Comparison of ENCODE assay signal across 18 cellular contexts in the genomic region with DNA sequence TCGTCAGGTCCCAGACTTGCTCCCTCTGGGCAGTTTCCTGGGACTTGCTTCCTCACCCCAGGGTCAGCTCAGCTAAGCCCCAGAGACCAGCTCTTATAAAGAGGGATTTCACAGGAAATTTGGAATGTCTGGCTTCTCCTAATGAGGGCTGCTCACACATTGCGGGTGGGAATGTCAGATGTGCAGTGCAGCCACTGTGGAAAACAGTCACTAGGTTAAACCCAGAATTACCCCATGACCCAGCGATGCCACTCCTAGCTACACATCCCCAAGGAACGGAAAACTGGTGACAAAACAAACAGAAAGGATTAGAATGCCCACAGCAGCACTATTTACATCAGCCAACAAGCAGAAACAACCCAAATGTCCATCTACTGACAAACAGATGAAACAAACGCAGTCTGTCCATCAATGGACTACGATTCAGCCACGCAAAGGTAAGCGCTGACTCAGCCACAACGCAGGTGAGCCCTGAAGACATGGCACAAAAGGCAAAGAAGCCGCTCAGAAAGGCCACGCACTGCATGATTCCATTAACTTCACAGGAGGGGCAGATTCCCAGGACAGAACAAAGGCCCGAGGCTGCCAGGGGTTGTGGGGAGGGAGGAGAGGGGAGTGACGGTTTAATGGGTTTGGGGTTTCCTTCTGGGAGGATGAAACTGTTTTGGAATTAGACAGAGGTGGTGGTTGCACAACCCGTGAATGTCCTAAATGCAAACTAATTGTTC.
DNase-seq lines count a peak whose midpoint lies in the region; ATAC-seq, FAIRE-seq and TF ChIP-seq lines count a peak whose summit lies in the region.
"Had no signal": no experiment of that assay in that cellular context is flagged by ENCODE, and none has a peak within 500 bp of the region (broad histone marks: within the 10 kb centered on the region; RNA-seq: fewer than 3 reads in every experiment).

No MANE protein-coding gene starts in this region.

- H3K36me3 ChIP-seq in right atrium auricular region (no peaks in the 10 kb centered on the region), bronchial epithelial cell (ENCODE audit: control insufficient read depth, insufficient read depth, low read length) (peaks cover 2% of the 10 kb centered on the region), vagina (no peaks in the 10 kb centered on the region)
- H3K36me3 ChIP-seq: brain microvascular endothelial cell had no signal

- ATAC-seq in left ventricle myocardium superior (no peak), GM21717 (IDR thresholded peaks at IDR 0.05; ENCODE audit: unreplicated experiment) (no peak)
- ATAC-seq: foreskin keratinocyte had no signal

- FAIRE-seq in bronchial epithelial cell (lab: Jason Lieb, UNC) (peak; percentile 76), RCC 7860 (lab: Jason Lieb, UNC) (no peak)
- FAIRE-seq: G401.6 had no signal

- no peaks in the 10 kb centered on the region for H3K9me3 ChIP-seq in right atrium auricular region
- no peaks in the 10 kb centered on the region for H3K9me3 ChIP-seq in vagina
- H3K9me3 ChIP-seq: Caco-2 had no signal

- H3K36me3 Mint-ChIP-seq in nephron progenitor cell (ENCODE audit: low read depth), result peaks cover 6% of the 10 kb centered on the region

- peak overlapping the region; percentile 58 for H3K4me3 Mint-ChIP-seq in nephron progenitor cell
- H3K4me3 Mint-ChIP-seq: activated naive CD4-positive, alpha-beta T cell treated with anti-CD3 and anti-CD28 coated beads for 36 hours had no signal

- H3K4me3 ChIP-seq in right atrium auricular region (no peak overlapping the region), bronchial epithelial cell (ENCODE audit: low read depth, low read length) (no peak overlapping the region), vagina (no peak overlapping the region)

- peak overlapping the region; percentile 95 for H3K27ac Mint-ChIP-seq in nephron progenitor cell
- H3K27ac Mint-ChIP-seq: activated naive CD4-positive, alpha-beta T cell treated with anti-CD3 and anti-CD28 coated beads for 36 hours had no signal

- H3K4me1 ChIP-seq in right atrium auricular region (peaks cover 0 to 92% of the 10 kb centered on the region in 2 donors), vagina (peaks cover 95% of the 10 kb centered on the region)

- intact Hi-C loops in left ventricle myocardium superior (cut with micrococcal nuclease), result no loop called here
- intact Hi-C loops in vagina (cut with DNase I), result no loop called here

- DNase-seq in right atrium auricular region (ENCODE audit: low spot score), result no peak
- DNase-seq in left ventricle myocardium superior, result no peak
- no peak for DNase-seq in bronchial epithelial cell (ENCODE audit: low read depth)
- DNase-seq in nephron progenitor cell, result no peak
- DNase-seq in vagina (ENCODE audit: extremely low spot score in 2 of 2), result no peak
- DNase-seq in RCC 7860 (ENCODE audit: low spot score), result no peak
- no peak for DNase-seq in activated effector memory CD4-positive, alpha-beta T cell treated with Interleukin-2 at 50 U/mL for 16 hours
- DNase-seq: activated CD8-positive, alpha-beta memory T cell treated with anti-CD3 and anti-CD28 coated beads, Interleukin-2, amount 50 U/mL, for 4 hours; activated naive CD4-positive, alpha-beta T cell treated with anti-CD3 and anti-CD28 coated beads for 36 hours; brain microvascular endothelial cell; Caco-2; foreskin keratinocyte; midbrain; NCI-H187 treated with DMSO at 0.1 percent for 48 hours; posterior cingulate gyrus; SHP77 had no signal

- H3K9me3 Mint-ChIP-seq in nephron progenitor cell, result no peaks in the 10 kb centered on the region
- H3K9me3 Mint-ChIP-seq: activated naive CD4-positive, alpha-beta T cell treated with anti-CD3 and anti-CD28 coated beads for 36 hours had no signal

- no peaks in the 10 kb centered on the region for H3K27me3 ChIP-seq in right atrium auricular region
- H3K27me3 ChIP-seq in bronchial epithelial cell (ENCODE audit: control insufficient read depth, insufficient read depth, low read length), result no peaks in the 10 kb centered on the region
- no peaks in the 10 kb centered on the region for H3K27me3 ChIP-seq in vagina
- H3K27me3 ChIP-seq: brain microvascular endothelial cell, foreskin keratinocyte had no signal

- H3K4me1 Mint-ChIP-seq in nephron progenitor cell, result peaks cover 90% of the 10 kb centered on the region

- TF ChIP-seq POLR2A in vagina (IDR thresholded peaks at IDR 0.05), result no peak

- peaks cover 14% of the 10 kb centered on the region for H3K27me3 Mint-ChIP-seq in nephron progenitor cell (ENCODE audit: low read depth, poor library complexity)

- peak overlapping the region; percentile 1 to 6 for H3K27ac ChIP-seq in right atrium auricular region
- peak overlapping the region; percentile 75 for H3K27ac ChIP-seq in vagina
- H3K27ac ChIP-seq: brain microvascular endothelial cell, foreskin keratinocyte had no signal

- TF ChIP-seq CTCF in right atrium auricular region (IDR thresholded peaks at IDR 0.05), result no peak
- TF ChIP-seq CTCF in bronchial epithelial cell (IDR thresholded peaks at IDR 0.05; ENCODE audit: insufficient read depth, low read length, severe bottlenecking), result no peak
- no peak for TF ChIP-seq CTCF in nephron progenitor cell (IDR thresholded peaks at IDR 0.05)
- no peak for TF ChIP-seq CTCF in vagina (IDR thresholded peaks at IDR 0.05)
